8 cellular contexts compared by ENCODE assay signal in the genomic region with DNA sequence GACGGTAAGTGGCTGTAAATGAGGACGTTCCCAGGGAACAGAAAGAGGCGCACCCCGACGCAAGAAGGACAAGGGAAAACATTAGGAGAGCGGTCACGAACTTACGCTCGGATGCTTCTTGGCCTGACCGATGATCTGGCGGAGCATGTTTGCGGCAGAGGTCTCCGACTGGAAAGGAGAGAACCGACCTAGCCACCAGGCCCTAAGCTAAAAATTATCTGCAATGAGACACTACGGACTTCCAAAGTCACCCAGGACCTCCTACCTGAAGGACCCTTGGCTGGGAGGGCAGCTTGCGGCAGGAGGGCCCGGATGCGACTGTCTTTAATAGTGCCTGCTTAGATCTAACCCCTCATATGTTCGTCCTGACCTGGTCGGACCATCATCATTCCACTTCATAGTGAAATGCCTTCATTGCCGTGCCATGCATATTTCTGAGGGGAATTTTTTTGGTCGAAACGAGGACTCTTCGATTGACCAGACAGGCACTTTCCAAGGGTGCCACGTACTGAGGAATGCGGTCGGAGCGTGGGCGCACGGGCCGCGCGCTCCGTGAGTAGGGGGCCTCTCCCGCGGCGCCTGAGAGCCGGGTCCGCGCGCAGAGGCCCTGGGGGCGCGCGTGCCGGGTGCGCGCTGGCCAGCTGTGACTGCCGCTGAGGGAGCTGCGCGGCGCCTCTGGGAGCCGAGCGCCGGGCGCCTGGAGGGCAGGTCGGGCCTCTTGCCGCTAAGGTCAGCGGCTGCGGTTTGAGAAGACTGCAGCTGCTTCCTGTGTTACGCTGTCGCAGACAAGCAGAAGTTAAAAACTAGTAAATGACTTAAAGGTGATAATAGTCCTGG. TPM values are rescaled to one million over a fixed set of nuclear protein-coding genes. Genes with fewer than 3 reads are reported as not detected.
DNase-seq lines count a peak whose midpoint lies in the region; ATAC-seq and TF ChIP-seq lines count a peak whose summit lies in the region.

No MANE protein-coding gene starts in this region.

- peak; percentile 91 for ATAC-seq in GM21528 (IDR thresholded peaks at IDR 0.05; ENCODE audit: low FRiP score, unreplicated experiment)

- no peak overlapping the region for H2AFZ ChIP-seq in OCI-LY1 (ENCODE audit: low read length)

- peak overlapping the region; percentile 80 for H3K4me3 ChIP-seq in OCI-LY1 (ENCODE audit: low read depth, low read length, poor library complexity, severe bottlenecking)

- peaks cover 31% of the 10 kb centered on the region for H3K4me1 ChIP-seq in OCI-LY1 (ENCODE audit: insufficient read depth, low read length, severe bottlenecking)

- H3K9me2 ChIP-seq in OCI-LY1 (ENCODE audit: low read depth, low read length): no peaks in the 10 kb centered on the region

- H4K20me1 ChIP-seq in OCI-LY1 (ENCODE audit: insufficient read depth, low read length): no peaks in the 10 kb centered on the region

- H3F3A ChIP-seq in OCI-LY1 (ENCODE audit: insufficient read depth, low read length): no peaks in the 10 kb centered on the region

- TF ChIP-seq POLR2A in erythroblast (IDR thresholded peaks at IDR 0.05; ENCODE audit: low read length): peak; percentile 98

- H3K79me2 ChIP-seq in OCI-LY1 (ENCODE audit: insufficient read depth, low read length): peaks cover 26% of the 10 kb centered on the region

- H3K36me3 ChIP-seq in OCI-LY1 (ENCODE audit: insufficient read depth, low read length): peaks cover 35% of the 10 kb centered on the region

- H3K9me3 ChIP-seq in OCI-LY1 (ENCODE audit: low read length): no peaks in the 10 kb centered on the region

- peak overlapping the region; percentile 92 for H3K9ac ChIP-seq in OCI-LY1 (ENCODE audit: low read length)

- DNase-seq in DMS114 treated with DMSO at 0.1 percent for 48 hours (lab: John Stamatoyannopoulos, UW; ENCODE audit: unreplicated experiment) (peak; percentile 91), HuH-7 (ENCODE audit: low spot score) (peak; percentile 95), activated T-cell treated with anti-CD3 and anti-CD28 coated beads for 24 hours (ENCODE audit: low read depth) (peak; percentile 84), erythroblast (lab: John Stamatoyannopoulos, UW) (peak; percentile 96), mucosa of gallbladder (ENCODE audit: low spot score) (peak; percentile 88)
- DNase-seq in stimulated activated CD8-positive, alpha-beta memory T cell treated with anti-CD3 and anti-CD28 coated beads, Interleukin-4, amount 100 ng/mL, for 24 hours (ENCODE audit: low read depth): peak; percentile 82

- TF ChIP-seq CTCF in OCI-LY1 (IDR thresholded peaks at IDR 0.05; ENCODE audit: low read length): no peak

- H3K27ac ChIP-seq in OCI-LY1 (ENCODE audit: low read depth, low read length, poor library complexity, severe bottlenecking): peak overlapping the region; percentile 93

- H3K27me3 ChIP-seq in OCI-LY1 (ENCODE audit: insufficient read depth, low read length): no peaks in the 10 kb centered on the region

- peak overlapping the region; percentile 89 for H3K4me2 ChIP-seq in OCI-LY1 (ENCODE audit: low read length)

RNA-seq across cellular contexts. Expression of gene PHF14, which starts 33.5 kb away (rescaled TPM):
- 29.2 TPM for total RNA-seq in mucosa of gallbladder

Comparison
In these comparisons a context has a peak if more than half of its experiments do, and no peak if none do; other contexts are left out.
1. Peak in every context shown above with its lines: DNase-seq, ATAC-seq, H3K4me3 ChIP-seq and H3K27ac ChIP-seq.